ENCODE assay signal across 15 cellular contexts in genomic region chr3:171531716-171532115, GRCh38.
"Had no signal": no experiment of that assay in that cellular context is flagged by ENCODE, and none has a peak within 500 bp of the region (broad histone marks: within the 10 kb centered on the region; RNA-seq: fewer than 3 reads in every experiment).

No MANE protein-coding gene starts in this region.

- H3K4me3 ChIP-seq: heart left ventricle, sigmoid colon, smooth muscle cell had no signal

- DNase-seq: erythroblast; heart left ventricle; hippocampal formation; kidney glomerular epithelial cell; mammary epithelial cell; naive thymus-derived CD4-positive, alpha-beta T cell; posterior cingulate gyrus; sigmoid colon; stimulated activated CD4-positive, alpha-beta T cell treated with anti-CD3 and anti-CD28 coated beads, Interleukin-2, amount 100 ng/mL, for 48 hours; stimulated activated naive CD4-positive, alpha-beta T cell treated with Interleukin-2 at 50 U/mL for 16 hours; trophoblast cell had no signal

- H3K27ac Mint-ChIP-seq: naive thymus-derived CD4-positive, alpha-beta T cell had no signal

- FAIRE-seq: frontal cortex, islet of Langerhans had no signal

- H3K27ac ChIP-seq: heart left ventricle, neutrophil, sigmoid colon had no signal

- H3K36me3 Mint-ChIP-seq: naive thymus-derived CD4-positive, alpha-beta T cell had no signal

- H3K36me3 ChIP-seq: heart left ventricle, neutrophil, sigmoid colon had no signal

- H3K9me3 ChIP-seq: heart left ventricle, neutrophil, sigmoid colon had no signal

- H3K27me3 ChIP-seq: heart left ventricle, neutrophil, sigmoid colon had no signal

- H3K4me1 Mint-ChIP-seq: naive thymus-derived CD4-positive, alpha-beta T cell had no signal

- H3K27me3 Mint-ChIP-seq: naive thymus-derived CD4-positive, alpha-beta T cell had no signal

- H3K4me2 ChIP-seq: smooth muscle cell had no signal

- ATAC-seq: heart left ventricle; naive thymus-derived CD4-positive, alpha-beta T cell had no signal

- H3K4me1 ChIP-seq: heart left ventricle, sigmoid colon had no signal

- H3K4me3 Mint-ChIP-seq: naive thymus-derived CD4-positive, alpha-beta T cell had no signal
